ENCODE assay signal across 13 cellular contexts in the genomic region with DNA sequence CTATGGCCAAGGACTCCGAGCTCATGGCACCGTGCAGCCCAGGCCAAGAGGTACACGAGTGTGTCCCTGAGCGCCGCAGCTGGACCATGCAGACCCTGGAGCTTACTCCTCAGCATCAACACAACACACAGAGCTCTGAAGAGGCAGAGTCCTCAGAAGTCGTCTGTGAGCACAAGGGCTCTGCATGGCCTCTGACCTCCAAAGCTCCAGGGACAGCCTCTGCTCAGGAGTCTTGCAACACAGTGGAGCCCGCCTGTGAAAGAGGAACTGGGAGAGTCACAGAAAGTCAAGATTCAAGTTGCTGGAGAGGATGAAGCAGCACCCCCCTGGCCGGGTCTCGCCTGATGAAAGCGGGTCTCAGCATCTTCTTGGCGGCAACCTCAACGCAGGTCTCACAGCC. TPM values are rescaled to one million over a fixed set of nuclear protein-coding genes. Genes with fewer than 3 reads are reported as not detected.
DNase-seq lines count a peak whose midpoint lies in the region; ATAC-seq and TF ChIP-seq lines count a peak whose summit lies in the region.
"Had no signal": no experiment of that assay in that cellular context is flagged by ENCODE, and none has a peak within 500 bp of the region (broad histone marks: within the 10 kb centered on the region; RNA-seq: fewer than 3 reads in every experiment).

No MANE protein-coding gene starts in this region.

- no peak overlapping the region for H4K8ac ChIP-seq in H9 (replicated peaks; ENCODE audit: insufficient read length, low read depth, low read length)

- WGBS in H9 (ENCODE audit: extremely low coverage, insufficient read length, low lambda C conversion rate) = no CpG with 5 or more reads among the region's 12 CpGs

- no peak overlapping the region for H2BK120ac ChIP-seq in H9 (ENCODE audit: low read depth, low read length, poor library complexity, severe bottlenecking)

- H3K56ac ChIP-seq in H9 (ENCODE audit: insufficient read length, low read depth, low read length) = no peak overlapping the region

- no peak overlapping the region for H3K4me3 Mint-ChIP-seq in H9
- no peak overlapping the region for H3K4me3 Mint-ChIP-seq in stimulated activated memory B cell treated with anti-CD40 and anti-IgM and Interleukin-4, amounts not matched to agents 10 μg/mL and 1 μg/mL and 100 μg/mL, for 72 hours
- H3K4me3 Mint-ChIP-seq: activated naive CD8-positive, alpha-beta T cell treated with anti-CD3 and anti-CD28 coated beads, Interleukin-2, amount 50 U/mL, for 24 hours; T-helper 1 cell treated with Interleukin-12 subunit alpha and Interleukin-12 subunit beta and Interleukin-4 antibody, amounts not matched to agents 30 μg/mL and 1 μg/mL, for 36 hours had no signal

- no peak overlapping the region for H4K5ac ChIP-seq in H9 (ENCODE audit: insufficient read length, low read depth, low read length)

- H2BK20ac ChIP-seq in H9 (ENCODE audit: low read depth, low read length, poor library complexity, severe bottlenecking) = no peak overlapping the region

- no peak overlapping the region for H2BK5ac ChIP-seq in H9 (ENCODE audit: insufficient read length, low read length)

- H2AFZ ChIP-seq in H9 (ENCODE audit: low read length) = no peak overlapping the region

- no peaks in the 10 kb centered on the region for H3K9me3 ChIP-seq in H9 (ENCODE audit: control insufficient read depth, low read depth, low read length)

- peaks cover 13 to 40% of the 10 kb centered on the region in 2 experiments for H3K4me1 Mint-ChIP-seq in H9
- peaks cover 50% of the 10 kb centered on the region for H3K4me1 Mint-ChIP-seq in stimulated activated memory B cell treated with anti-CD40 and anti-IgM and Interleukin-4, amounts not matched to agents 10 μg/mL and 1 μg/mL and 100 μg/mL, for 72 hours

- intact Hi-C loops in left cardiac atrium (cut with DNase I) = loop anchor here in 1 of 2 donors (5.0 kb wide), 1 partner anchor 52 kb away; no protein-coding TSS in a partner anchor

- no peaks in the 10 kb centered on the region; the same call in 1 of the 2 replicates for H3K27me3 ChIP-seq in H9 (ENCODE audit: insufficient read depth, low read length)

- peaks cover 4% of the 10 kb centered on the region for H3K79me1 ChIP-seq in H9 (ENCODE audit: insufficient read depth, low read depth, low read length, poor library complexity, severe bottlenecking)

- H2BK12ac ChIP-seq in H9 (ENCODE audit: insufficient read length, low read depth, low read length) = no peak overlapping the region

- H3K4me1 ChIP-seq in H9 (ENCODE audit: insufficient read depth, low read length) = no peaks in the 10 kb centered on the region

- no peak overlapping the region for H4K91ac ChIP-seq in H9 (ENCODE audit: insufficient read length, low read depth, low read length)

- peaks cover 4% of the 10 kb centered on the region; the same call in 1 of the 2 replicates for H3K79me2 ChIP-seq in H9 (ENCODE audit: insufficient read depth, low read length)

- H3K27ac Mint-ChIP-seq in H9 = no peak overlapping the region
- H3K27ac Mint-ChIP-seq in stimulated activated memory B cell treated with anti-CD40 and anti-IgM and Interleukin-4, amounts not matched to agents 10 μg/mL and 1 μg/mL and 100 μg/mL, for 72 hours = no peak overlapping the region
- H3K27ac Mint-ChIP-seq: activated naive CD8-positive, alpha-beta T cell treated with anti-CD3 and anti-CD28 coated beads, Interleukin-2, amount 50 U/mL, for 24 hours; T-helper 1 cell treated with Interleukin-12 subunit alpha and Interleukin-12 subunit beta and Interleukin-4 antibody, amounts not matched to agents 30 μg/mL and 1 μg/mL, for 36 hours had no signal

- DNase-seq in H9 = peak; percentile 25
- DNase-seq in SKM-1 (lab: John Stamatoyannopoulos, UW; ENCODE audit: unreplicated experiment) = peak; percentile 98
- peak; percentile 59 for DNase-seq in left cardiac atrium
- DNase-seq in occipital lobe (lab: John Stamatoyannopoulos, UW) = no peak
- no peak for DNase-seq in AG08395 (ENCODE audit: low spot score)
- no peak for DNase-seq in NCI-H2171 treated with DMSO at 0.1 percent for 48 hours (lab: John Stamatoyannopoulos, UW)
- DNase-seq: activated naive CD8-positive, alpha-beta T cell treated with anti-CD3 and anti-CD28 coated beads, Interleukin-2, amount 50 U/mL, for 24 hours; Calu3; NCI-H1092 treated with DMSO at 0.1 percent for 48 hours; NCI-H526 treated with DMSO at 0.1 percent for 48 hours had no signal

- H3K18ac ChIP-seq in H9 (ENCODE audit: insufficient read length, low read depth, low read length) = no peak overlapping the region

- no peak overlapping the region for H3K4me2 ChIP-seq in H9 (ENCODE audit: insufficient read depth, insufficient read length, low read length)

- H3K27me3 Mint-ChIP-seq in H9 (ENCODE audit: low read depth) = peaks cover 19% of the 10 kb centered on the region
- no peaks in the 10 kb centered on the region for H3K27me3 Mint-ChIP-seq in stimulated activated memory B cell treated with anti-CD40 and anti-IgM and Interleukin-4, amounts not matched to agents 10 μg/mL and 1 μg/mL and 100 μg/mL, for 72 hours
- H3K27me3 Mint-ChIP-seq: activated naive CD8-positive, alpha-beta T cell treated with anti-CD3 and anti-CD28 coated beads, Interleukin-2, amount 50 U/mL, for 24 hours had no signal

- no peak for TF ChIP-seq CTCF in H9 (conservative IDR thresholded peaks at IDR 0.05)

- no peak for ATAC-seq in left cardiac atrium
- peak; percentile 66 for ATAC-seq in stimulated activated memory B cell treated with anti-CD40 and anti-IgM and Interleukin-4, amounts not matched to agents 10 μg/mL and 1 μg/mL and 100 μg/mL, for 72 hours
- ATAC-seq: activated naive CD8-positive, alpha-beta T cell treated with anti-CD3 and anti-CD28 coated beads, Interleukin-2, amount 50 U/mL, for 24 hours had no signal

- H3K23ac ChIP-seq in H9 (ENCODE audit: insufficient read length, low read depth, low read length) = no peak overlapping the region

- H3K9ac ChIP-seq in H9 (ENCODE audit: extremely low read depth, insufficient read length, low read length) = no peak overlapping the region

- no peak overlapping the region for H2AK5ac ChIP-seq in H9 (ENCODE audit: insufficient read length, low read length)

- H3K14ac ChIP-seq in H9 (ENCODE audit: insufficient read depth, low read length) = no peak overlapping the region

- no peak overlapping the region for H3T11ph ChIP-seq in H9 (ENCODE audit: low read length)

- H3K27ac ChIP-seq in H9 (ENCODE audit: insufficient read length, low read depth, low read length) = no peak overlapping the region
- H3K27ac ChIP-seq: skin epidermis had no signal

- no peak overlapping the region for H3K4ac ChIP-seq in H9 (ENCODE audit: low read depth, low read length)

- H2BK15ac ChIP-seq in H9 (ENCODE audit: low read depth, low read length) = no peak overlapping the region

- peaks cover 13% of the 10 kb centered on the region for H3K23me2 ChIP-seq in H9 (ENCODE audit: insufficient read length, low read depth, low read length, poor library complexity, severe bottlenecking)

- no peaks in the 10 kb centered on the region for H4K20me1 ChIP-seq in H9 (ENCODE audit: control insufficient read depth, insufficient read depth, insufficient read length)

- no peaks in the 10 kb centered on the region for H3K9me3 Mint-ChIP-seq in H9
- H3K9me3 Mint-ChIP-seq in stimulated activated memory B cell treated with anti-CD40 and anti-IgM and Interleukin-4, amounts not matched to agents 10 μg/mL and 1 μg/mL and 100 μg/mL, for 72 hours = no peaks in the 10 kb centered on the region
- H3K9me3 Mint-ChIP-seq: activated naive CD8-positive, alpha-beta T cell treated with anti-CD3 and anti-CD28 coated beads, Interleukin-2, amount 50 U/mL, for 24 hours; T-helper 1 cell treated with Interleukin-12 subunit alpha and Interleukin-12 subunit beta and Interleukin-4 antibody, amounts not matched to agents 30 μg/mL and 1 μg/mL, for 36 hours had no signal

- peaks cover 8 to 37% (median 30%) of the 10 kb centered on the region in 3 experiments for H3K36me3 Mint-ChIP-seq in H9 (ENCODE audit: insufficient read depth in 1 of 3, low read depth in 3 of 3)
- H3K36me3 Mint-ChIP-seq in stimulated activated memory B cell treated with anti-CD40 and anti-IgM and Interleukin-4, amounts not matched to agents 10 μg/mL and 1 μg/mL and 100 μg/mL, for 72 hours = peaks cover 13% of the 10 kb centered on the region

RNA-seq across cellular contexts. Expression of a gene that starts 2.9 kb away (rescaled TPM):
- total RNA-seq in H9 (2021) = 84.3 and 85.9 TPM in 2 replicates
- total RNA-seq in left cardiac atrium = 100 to 1,000 TPM; 226 to 312 TPM
- 12.6 TPM for total RNA-seq in occipital lobe

Comparison
In these comparisons a context has a peak if more than half of its experiments do, and no peak if none do; other contexts are left out.
1. DNase-seq: peak in H9 (single experiment), SKM-1 (single experiment) and left cardiac atrium (single experiment); none in occipital lobe (single experiment), AG08395 (single experiment) and NCI-H2171 treated with DMSO at 0.1 percent for 48 hours (single experiment).